8 cellular contexts compared by ENCODE assay signal in the genomic region with DNA sequence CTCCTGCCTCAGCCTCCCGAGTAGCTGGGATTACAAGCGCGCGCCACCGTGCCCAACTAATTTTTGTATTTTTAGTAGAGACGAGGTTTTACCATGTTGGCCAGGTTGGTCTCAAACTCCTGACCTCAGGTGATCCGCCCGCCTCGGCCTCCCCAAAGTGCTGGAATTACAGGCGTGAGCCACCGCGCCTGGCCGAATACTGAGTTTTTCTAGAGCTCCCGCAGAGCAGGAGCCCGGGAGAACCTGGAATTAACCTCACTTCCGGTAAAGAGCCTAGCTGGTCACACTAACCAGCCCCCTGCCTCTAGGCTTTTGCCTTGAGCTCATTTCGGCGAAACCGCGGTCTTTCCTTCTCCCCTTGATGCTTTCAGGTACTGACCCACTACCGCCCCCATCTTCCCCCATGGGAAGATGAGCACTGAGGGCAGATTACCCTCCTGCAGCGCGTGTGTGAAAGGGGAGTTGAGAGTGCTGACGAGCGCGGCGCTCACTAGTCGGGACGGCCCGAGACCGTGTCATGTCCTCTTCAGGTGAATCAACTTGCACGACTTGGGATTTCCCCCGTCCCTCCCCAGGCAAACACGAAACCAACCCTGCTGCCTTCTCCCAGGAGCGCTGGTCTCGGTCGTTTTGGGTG. TPM values are rescaled to one million over a fixed set of nuclear protein-coding genes. Genes with fewer than 3 reads are reported as not detected.
DNase-seq lines count a peak whose midpoint lies in the region; ATAC-seq, FAIRE-seq and TF ChIP-seq lines count a peak whose summit lies in the region.

No MANE protein-coding gene starts in this region.

- peaks cover 33% of the 10 kb centered on the region for H3K4me1 ChIP-seq in CD4-positive, alpha-beta memory T cell (ENCODE audit: insufficient read depth, low read length)
- peaks cover 0 to 17% (median 0%) of the 10 kb centered on the region in 3 donors for H3K4me1 ChIP-seq in pancreas
- H3K4me1 ChIP-seq in urinary bladder (ENCODE audit: insufficient read depth), result no peaks in the 10 kb centered on the region

- POLR2A ChIA-PET in CD4-positive, alpha-beta memory T cell (lab: Charles Lee; ENCODE audit: partially characterized antibody), result interaction anchor here (0.7 to 11.0 kb wide), 24 partner anchors 8 to 388 kb away, joined by 3 to 528 read pairs (median 6); partner anchors contain the start of genes BLTP2, DHRS13, FAM222B and FLOT2

- peaks cover 24% of the 10 kb centered on the region for H3K36me3 ChIP-seq in CD4-positive, alpha-beta memory T cell (ENCODE audit: insufficient read depth, low read length)
- H3K36me3 ChIP-seq in pancreas, result peaks cover 0 to 17% (median 15%) of the 10 kb centered on the region in 3 donors
- peaks cover 2% of the 10 kb centered on the region for H3K36me3 ChIP-seq in urinary bladder (ENCODE audit: insufficient read depth)

- H3K4me3 Mint-ChIP-seq in CD4-positive, alpha-beta memory T cell, result peak overlapping the region; percentile 91 to 98 (median 96)
- H3K4me3 Mint-ChIP-seq in activated T-cell treated with anti-CD3 and anti-CD28 coated beads, Interleukin-2, amount 50 U/mL, for 24 hours, result peak overlapping the region; percentile 100

- H3K36me3 Mint-ChIP-seq in CD4-positive, alpha-beta memory T cell, result peaks cover 16 to 39% of the 10 kb centered on the region in 2 donors
- H3K36me3 Mint-ChIP-seq in activated T-cell treated with anti-CD3 and anti-CD28 coated beads, Interleukin-2, amount 50 U/mL, for 24 hours (ENCODE audit: low read depth), result peaks cover 38% of the 10 kb centered on the region

- TF ChIP-seq CTCF in fibroblast of pulmonary artery (IDR thresholded peaks at IDR 0.05; ENCODE audit: low read length, missing control alignments) (peak; percentile 28), pancreas (IDR thresholded peaks at IDR 0.05) (no peak)

- no peaks in the 10 kb centered on the region for H3K27me3 ChIP-seq in CD4-positive, alpha-beta memory T cell (ENCODE audit: insufficient read depth, low read length)
- no peaks in the 10 kb centered on the region for H3K27me3 ChIP-seq in pancreas

- peaks cover 33 to 59% (median 39%) of the 10 kb centered on the region in 4 donors for H3K4me1 Mint-ChIP-seq in CD4-positive, alpha-beta memory T cell
- peaks cover 53% of the 10 kb centered on the region for H3K4me1 Mint-ChIP-seq in activated T-cell treated with anti-CD3 and anti-CD28 coated beads, Interleukin-2, amount 50 U/mL, for 24 hours (ENCODE audit: low read depth)

- FAIRE-seq in pancreas (lab: Jason Lieb, UNC), result no peak

- peak; percentile 34 for ATAC-seq in HG03439 (IDR thresholded peaks at IDR 0.05; ENCODE audit: unreplicated experiment)
- peak; percentile 4 to 18 (median 9) for ATAC-seq in pancreas

- no peaks in the 10 kb centered on the region for H3K27me3 Mint-ChIP-seq in CD4-positive, alpha-beta memory T cell
- no peaks in the 10 kb centered on the region for H3K27me3 Mint-ChIP-seq in activated T-cell treated with anti-CD3 and anti-CD28 coated beads, Interleukin-2, amount 50 U/mL, for 24 hours

- H3K27ac ChIP-seq in CD4-positive, alpha-beta memory T cell (ENCODE audit: low read depth, low read length), result peak overlapping the region; percentile 98
- H3K27ac ChIP-seq in pancreas (peak overlapping the region; percentile 93 to 99 (median 97)), urinary bladder (ENCODE audit: low read depth) (peak overlapping the region; percentile 96)

- no peaks in the 10 kb centered on the region for H3K9me3 ChIP-seq in CD4-positive, alpha-beta memory T cell (ENCODE audit: control insufficient read depth in 1 of 2, low read length in 2 of 2)
- H3K9me3 ChIP-seq in pancreas, result no peaks in the 10 kb centered on the region

- peak overlapping the region; percentile 85 to 96 for H3K4me3 ChIP-seq in CD4-positive, alpha-beta memory T cell (ENCODE audit: low read length in 2 of 2)
- peak overlapping the region; percentile 91 for H3K4me3 ChIP-seq in fibroblast of pulmonary artery (replicated peaks; ENCODE audit: low read depth, low read length)
- peak overlapping the region; percentile 46 to 84 (median 59) for H3K4me3 ChIP-seq in pancreas
- peak overlapping the region; percentile 54 for H3K4me3 ChIP-seq in urinary bladder (ENCODE audit: low read depth, low read length)

- H3K9me3 Mint-ChIP-seq in CD4-positive, alpha-beta memory T cell, result no peaks in the 10 kb centered on the region
- no peaks in the 10 kb centered on the region for H3K9me3 Mint-ChIP-seq in activated T-cell treated with anti-CD3 and anti-CD28 coated beads, Interleukin-2, amount 50 U/mL, for 24 hours

- intact Hi-C loops in CD4-positive, alpha-beta memory T cell (cut with micrococcal nuclease), result loop anchor here (1.0 to 10.0 kb wide), 12 partner anchors 9 to 567 kb away; partner anchors contain the start of genes DHRS13, NUFIP2, RPL23A and TRAF4
- intact Hi-C loops in pancreas (cut with DNase I), result no loop called here

- peak overlapping the region; percentile 99 to 100 (median 100) for H3K27ac Mint-ChIP-seq in CD4-positive, alpha-beta memory T cell
- H3K27ac Mint-ChIP-seq in activated T-cell treated with anti-CD3 and anti-CD28 coated beads, Interleukin-2, amount 50 U/mL, for 24 hours, result peak overlapping the region; percentile 100

- DNase-seq in CD4-positive, alpha-beta memory T cell, result peak; percentile 83 to 97 (median 89)
- DNase-seq in GM19238 (ENCODE audit: insufficient read length, low spot score), result peak; percentile 62
- peak; percentile 21 for DNase-seq in NOMO-1 treated with dmso at 0.1 percent for 144 hours (lab: John Stamatoyannopoulos, UW; ENCODE audit: unreplicated experiment)
- peak; percentile 89 for DNase-seq in activated T-cell treated with anti-CD3 and anti-CD28 coated beads, Interleukin-2, amount 50 U/mL, for 24 hours
- peak; percentile 31 for DNase-seq in fibroblast of pulmonary artery (ENCODE audit: low read depth)
- DNase-seq in pancreas, result peak; percentile 52 to 78 (median 65)

- 1 to 2% methylated on average over 36 to 37 of the region's 37 CpGs for WGBS in pancreas, 2 donors
- WGBS in urinary bladder, result under 1% methylated on average over 37 of the region's 37 CpGs

- CTCF ChIA-PET in CD4-positive, alpha-beta memory T cell (lab: Charles Lee; ENCODE audit: partially characterized antibody), result interaction anchor here (0.8 to 6.9 kb wide), 28 partner anchors 9 to 392 kb away, joined by 3 to 492 read pairs (median 8); partner anchors contain the start of genes BLTP2, DHRS13, FLOT2 and PHF12

RNA-seq across cellular contexts. Expression of gene NEK8, which starts 0.7 kb away (rescaled TPM):
- total RNA-seq in CD4-positive, alpha-beta memory T cell, result 10 to 100 TPM; 11.4 to 13.8 TPM
- polyA plus RNA-seq in CD4-positive, alpha-beta memory T cell, result 1 to 10 TPM; 1.9 to 4.5 TPM
- total RNA-seq in pancreas (1 to 10 TPM; 2.5 to 5.8 (median 3.8) TPM), urinary bladder (3.2 TPM)
- polyA plus RNA-seq in pancreas (1 to 10 TPM; 8.4 to 9.7 TPM), urinary bladder (2.1 TPM)

RNA-seq across cellular contexts. Expression of gene TLCD1, which starts 1.8 kb away (rescaled TPM):
- 1 to 10 TPM; 1.0 to 2.2 TPM for total RNA-seq in CD4-positive, alpha-beta memory T cell
- under 1 TPM in 1 of 2 donors, not detected in 1; 0.52 TPM for polyA plus RNA-seq in CD4-positive, alpha-beta memory T cell
- total RNA-seq in pancreas (1 to 10 TPM; 3.7 to 6.4 (median 4.2) TPM), urinary bladder (1.7 TPM)
- polyA plus RNA-seq in pancreas (10 to 100 TPM; 10.2 to 10.5 TPM), urinary bladder (5.1 TPM)

RNA-seq across cellular contexts. Expression of gene RPL23A, which starts 8.1 kb away (rescaled TPM):
- total RNA-seq in CD4-positive, alpha-beta memory T cell, result 1,000 to 10,000 TPM; 3,285 to 3,424 TPM
- polyA plus RNA-seq in CD4-positive, alpha-beta memory T cell, result 1,000 to 10,000 TPM; 5,402 to 5,583 TPM
- total RNA-seq in pancreas, result 100 to 1,000 TPM; 551 to 988 (median 835) TPM
- 100 to 1,000 TPM; 305 to 640 TPM for polyA plus RNA-seq in pancreas
- 428 TPM for total RNA-seq in urinary bladder
- 1,648 TPM for polyA plus RNA-seq in urinary bladder

RNA-seq across cellular contexts. Expression of gene RAB34, which starts 10.2 kb away (rescaled TPM):
- 1 to 10 TPM; 4.0 to 6.3 TPM for total RNA-seq in CD4-positive, alpha-beta memory T cell
- polyA plus RNA-seq in CD4-positive, alpha-beta memory T cell, result 1 to 10 TPM; 3.0 to 8.7 TPM
- total RNA-seq in pancreas (10 to 100 TPM in 1 of 6 donors, 1 to 10 TPM in 4, under 1 TPM in 1; 0.94 to 10.6 (median 5.3) TPM), urinary bladder (63.7 TPM)
- polyA plus RNA-seq in pancreas (10 to 100 TPM; 11.7 to 17.7 TPM), urinary bladder (170 TPM)

RNA-seq across cellular contexts. Expression of gene TRAF4, which starts 16.0 kb away (rescaled TPM):
- 10 to 100 TPM; 31.2 to 32.9 TPM for total RNA-seq in CD4-positive, alpha-beta memory T cell
- 1 to 10 TPM in 1 of 2 donors, under 1 TPM in 1; 0.61 to 2.5 TPM for polyA plus RNA-seq in CD4-positive, alpha-beta memory T cell
- 10 to 100 TPM; 22.6 to 48.2 (median 32.3) TPM for total RNA-seq in pancreas
- 10 to 100 TPM; 41.0 to 43.8 TPM for polyA plus RNA-seq in pancreas
- total RNA-seq in urinary bladder, result 14.7 TPM
- 22.8 TPM for polyA plus RNA-seq in urinary bladder

Comparison
In these comparisons a context has a peak if more than half of its experiments do, and no peak if none do; other contexts are left out.
1. Peak in every context shown above with its lines: DNase-seq, ATAC-seq, H3K4me3 ChIP-seq and H3K27ac ChIP-seq.
2. DNase-seq: peak in every context shown above with its lines; median percentile 89 in CD4-positive, alpha-beta memory T cell; 89 in activated T-cell treated with anti-CD3 and anti-CD28 coated beads, Interleukin-2, amount 50 U/mL, for 24 hours; 65 in pancreas; 62 in GM19238; 31 in fibroblast of pulmonary artery; 21 in NOMO-1 treated with dmso at 0.1 percent for 144 hours.